In the genomic region with DNA sequence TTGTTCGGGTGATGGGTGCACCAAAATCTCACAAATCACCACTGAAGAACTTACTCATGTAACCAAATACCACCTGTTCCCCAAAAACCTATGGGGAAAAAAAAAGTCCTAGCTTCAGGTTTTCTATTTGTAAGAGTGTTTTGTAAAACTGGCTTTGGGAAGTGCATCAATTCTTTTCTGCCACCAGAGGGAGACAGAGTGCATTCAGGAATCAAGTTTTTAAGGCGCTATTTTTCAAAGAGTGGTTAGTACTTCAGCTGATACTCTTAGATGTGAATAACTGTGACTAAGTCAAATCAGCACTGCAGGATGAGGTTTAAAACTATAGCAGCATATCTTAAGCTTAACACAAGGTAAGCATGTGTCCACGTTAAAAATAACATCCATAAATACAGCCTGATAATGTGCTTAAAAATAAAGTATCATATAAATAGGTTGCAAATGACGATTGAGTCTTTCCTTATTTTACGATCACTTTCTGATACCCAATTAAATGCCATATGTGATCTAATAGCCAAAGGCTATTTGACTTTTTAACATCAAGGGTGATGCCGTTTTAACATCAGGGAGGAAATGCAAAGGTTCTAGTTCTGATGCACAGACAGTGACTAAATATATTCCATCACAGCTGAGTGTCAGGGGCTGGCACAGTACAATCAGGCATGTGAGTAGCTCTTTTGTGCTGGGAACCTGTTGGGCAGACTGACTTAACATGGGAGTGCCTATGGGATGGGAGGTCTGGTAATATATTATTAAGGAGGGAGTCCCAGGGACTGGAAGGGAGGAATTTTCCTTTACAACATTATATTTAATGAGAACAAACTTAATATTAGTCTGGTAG, we compare ENCODE assay signal across 8 cellular contexts. TPM values are rescaled to one million over a fixed set of nuclear protein-coding genes. Genes with fewer than 3 reads are reported as not detected.
A peak's percentile ranks its signal among the peaks of the same experiment; 100 is the strongest.
DNase-seq lines count a peak whose midpoint lies in the region; ATAC-seq, FAIRE-seq and TF ChIP-seq lines count a peak whose summit lies in the region.

No MANE protein-coding gene starts in this region.

- H3K79me1 ChIP-seq in H1 (ENCODE audit: low read depth, low read length) = no peaks in the 10 kb centered on the region

- H3K23ac ChIP-seq in H1 (ENCODE audit: insufficient read length) = no peak overlapping the region

- no peak overlapping the region for H2BK12ac ChIP-seq in H1 (ENCODE audit: low read depth, low read length)

- H2AFZ ChIP-seq in GM23338 (no peak overlapping the region), PC-9 (no peak overlapping the region), H1 (ENCODE audit: low read length) (no peak overlapping the region)

- H3K18ac ChIP-seq in H1 (ENCODE audit: extremely low read depth, low read length) = no peak overlapping the region

- ATAC-seq in GM23338 (no peak), GM21360 (IDR thresholded peaks at IDR 0.05; ENCODE audit: unreplicated experiment) (no peak), GM19035 (IDR thresholded peaks at IDR 0.05; ENCODE audit: unreplicated experiment) (no peak)

- H3K79me2 ChIP-seq in GM23338 (replicated peaks; ENCODE audit: insufficient read depth) (no peaks in the 10 kb centered on the region), PC-9 (ENCODE audit: low read depth) (no peaks in the 10 kb centered on the region), H1 (ENCODE audit: control insufficient read depth in 1 of 2, insufficient read depth in 2 of 2, low read length in 2 of 2) (no peaks in the 10 kb centered on the region)

- 51% methylated on average over 6 of the region's 6 CpGs; no CpG with 5 or more reads in 1 of the 2 experiments for WGBS in H1 (ENCODE audit: extremely low coverage in 1 of 2, insufficient coverage in 1 of 2, insufficient read length in 1 of 2, insufficient replicate concordance in 2 of 2, low coverage in 1 of 2, low lambda C conversion rate in 2 of 2, missing lambda C conversion rate in 1 of 2), 2 experiments

- no peak overlapping the region for H3K4ac ChIP-seq in H1 (replicated peaks; ENCODE audit: insufficient read length, low read depth, low read length)

- H3K27ac ChIP-seq in GM23338 (ENCODE audit: low read depth) (no peak overlapping the region), PC-9 (no peak overlapping the region), H1 (ENCODE audit: low read depth, low read length) (no peak overlapping the region)

- H3K9ac ChIP-seq in H1 (replicated peaks in 1 of 4; ENCODE audit: extremely low read depth in 1 of 4, low read depth in 3 of 4, low read length in 3 of 4) = no peak overlapping the region

- H3K27me3 Mint-ChIP-seq in Caco-2 (ENCODE audit: insufficient read depth, unreplicated experiment) (peaks cover 21% of the 10 kb centered on the region), GM23338 (ENCODE audit: insufficient read depth, low read depth, poor library complexity) (peaks cover 7% of the 10 kb centered on the region), mesothelial cell of epicardium (ENCODE audit: low read depth) (peaks cover 13% of the 10 kb centered on the region)

- no peaks in the 10 kb centered on the region for H3K36me3 Mint-ChIP-seq in Caco-2 (ENCODE audit: insufficient read depth, unreplicated experiment)
- no peaks in the 10 kb centered on the region for H3K36me3 Mint-ChIP-seq in GM23338 (ENCODE audit: low read depth)
- no peaks in the 10 kb centered on the region for H3K36me3 Mint-ChIP-seq in mesothelial cell of epicardium

- BruUV-seq in Caco-2 (replicated peaks; lab: Mats Ljungman, UMichigan) (no TSS peak), PC-9 (replicated peaks; lab: Mats Ljungman, UMichigan) (no TSS peak)

- H3K27me3 ChIP-seq in Caco-2 (replicated peaks; ENCODE audit: control insufficient read depth, insufficient read depth, low read length) = no peaks in the 10 kb centered on the region; the same call in 1 of the 2 replicates
- no peaks in the 10 kb centered on the region for H3K27me3 ChIP-seq in GM23338 (ENCODE audit: insufficient read depth)
- no peaks in the 10 kb centered on the region for H3K27me3 ChIP-seq in PC-9 (ENCODE audit: insufficient read depth, low read depth)
- H3K27me3 ChIP-seq in H1 (replicated peaks in 1 of 4; ENCODE audit: control insufficient read depth in 3 of 4, extremely low read depth in 1 of 4, insufficient read depth in 3 of 4, low read length in 3 of 4) = no peaks in the 10 kb centered on the region

- no peak for TF ChIP-seq EP300 in H1 (IDR thresholded peaks at IDR 0.05; ENCODE audit: borderline replicate concordance in 1 of 2, low read depth in 2 of 2, low read length in 2 of 2)

- H4K5ac ChIP-seq in H1 (ENCODE audit: insufficient read length, low read depth, low read length) = no peak overlapping the region

- H3K9me3 ChIP-seq in Caco-2 (no peaks in the 10 kb centered on the region), PC-9 (ENCODE audit: insufficient read depth, low read depth) (no peaks in the 10 kb centered on the region), H1 (ENCODE audit: insufficient read depth in 2 of 2, low read depth in 1 of 2, low read length in 1 of 2) (no peaks in the 10 kb centered on the region)

- no peak overlapping the region for H2BK15ac ChIP-seq in H1 (ENCODE audit: low read length)

- no peak overlapping the region for H4K91ac ChIP-seq in H1 (replicated peaks; ENCODE audit: insufficient read length, low read length)

- no peak overlapping the region for H2BK20ac ChIP-seq in H1 (ENCODE audit: low read length)

- no peak for TF ChIP-seq POLR2A in H1 (IDR thresholded peaks at IDR 0.05; ENCODE audit: control extremely low read depth in 1 of 2, low read depth in 2 of 2, low read length in 2 of 2)

- H3F3A ChIP-seq in GM23338 (replicated peaks; ENCODE audit: low read depth) (no peaks in the 10 kb centered on the region), PC-9 (ENCODE audit: insufficient read depth, low read depth) (peaks cover 7% of the 10 kb centered on the region; the same call in 1 of the 2 replicates)

- H3K27ac Mint-ChIP-seq in Caco-2 (ENCODE audit: unreplicated experiment) (no peak overlapping the region), GM23338 (no peak overlapping the region), mesothelial cell of epicardium (no peak overlapping the region)

- H2AK5ac ChIP-seq in H1 (ENCODE audit: low read depth, low read length) = no peak overlapping the region

- no peaks in the 10 kb centered on the region for H3K23me2 ChIP-seq in H1 (ENCODE audit: low read depth, low read length)

- no peaks in the 10 kb centered on the region for H3K9me3 Mint-ChIP-seq in Caco-2 (ENCODE audit: unreplicated experiment)
- H3K9me3 Mint-ChIP-seq in GM23338 = no peaks in the 10 kb centered on the region
- H3K9me3 Mint-ChIP-seq in mesothelial cell of epicardium = no peaks in the 10 kb centered on the region

- H3K4me2 ChIP-seq in GM23338 (no peak overlapping the region), PC-9 (no peak overlapping the region), H1 (ENCODE audit: insufficient read depth in 1 of 2, low read depth in 2 of 2, low read length in 2 of 2) (no peak overlapping the region)

- TF ChIP-seq CTCF in Caco-2 (IDR thresholded peaks at IDR 0.05; ENCODE audit: insufficient read depth in 1 of 2, low read depth in 1 of 2, low read length in 1 of 2, severe bottlenecking in 1 of 2, unreplicated experiment in 1 of 2) (peak; percentile 91 to 97), GM23338 (conservative IDR thresholded peaks at IDR 0.05; ENCODE audit: low read depth in 2 of 2) (peak; percentile 76 to 93), PC-9 (conservative IDR thresholded peaks at IDR 0.05) (peak; percentile 80), H1 (IDR thresholded peaks at IDR 0.05; ENCODE audit: control extremely low read depth in 1 of 3, insufficient read depth in 1 of 3, low read depth in 1 of 3, low read length in 3 of 3) (peak in 2 of 3 experiments; percentile 66 to 77; a peak in 3 of 4 replicates), mesothelial cell of epicardium (IDR thresholded peaks at IDR 0.05; ENCODE audit: unreplicated experiment) (peak; percentile 93)

- H3K9me2 ChIP-seq in GM23338 (ENCODE audit: insufficient read depth) = no peaks in the 10 kb centered on the region
- H3K9me2 ChIP-seq in PC-9 (ENCODE audit: insufficient read depth) = no peaks in the 10 kb centered on the region

- no peaks in the 10 kb centered on the region for H3K4me1 Mint-ChIP-seq in Caco-2 (ENCODE audit: low read depth, unreplicated experiment)
- peaks cover 29% of the 10 kb centered on the region for H3K4me1 Mint-ChIP-seq in GM23338
- H3K4me1 Mint-ChIP-seq in mesothelial cell of epicardium = peaks cover 12% of the 10 kb centered on the region

- no peak overlapping the region for H3K14ac ChIP-seq in H1 (ENCODE audit: insufficient read length)

- H3K4me3 Mint-ChIP-seq in Caco-2 (ENCODE audit: unreplicated experiment) (no peak overlapping the region), GM23338 (no peak overlapping the region), mesothelial cell of epicardium (no peak overlapping the region)

- no peak overlapping the region for H2BK120ac ChIP-seq in H1 (replicated peaks; ENCODE audit: low read depth, low read length)

- H3K36me3 ChIP-seq in Caco-2 (ENCODE audit: control insufficient read depth, insufficient read depth, low read length) (no peaks in the 10 kb centered on the region), GM23338 (ENCODE audit: insufficient read depth) (no peaks in the 10 kb centered on the region), PC-9 (ENCODE audit: low read depth) (no peaks in the 10 kb centered on the region), H1 (ENCODE audit: control insufficient read depth in 2 of 4, insufficient read depth in 4 of 4, low read length in 3 of 4) (no peaks in the 10 kb centered on the region)

- no peak overlapping the region for H4K8ac ChIP-seq in H1 (ENCODE audit: extremely low read depth, insufficient read depth, low read length)

- intact Hi-C loops in Caco-2 (cut with micrococcal nuclease; ENCODE audit: unreplicated experiment) (loop anchor here (2.0 kb wide), 1 partner anchor 247 kb away; no protein-coding TSS in a partner anchor), PC-9 (cut with micrococcal nuclease; ENCODE audit: unreplicated experiment) (loop anchor here (5.0 kb wide), 1 partner anchor 42 kb away; no protein-coding TSS in a partner anchor)

- H4K20me1 ChIP-seq in GM23338 (replicated peaks; ENCODE audit: insufficient read depth) (no peaks in the 10 kb centered on the region), PC-9 (ENCODE audit: insufficient read depth) (no peaks in the 10 kb centered on the region), H1 (replicated peaks in 1 of 2; ENCODE audit: control insufficient read depth in 1 of 2, insufficient read depth in 2 of 2, low read length in 2 of 2) (no peaks in the 10 kb centered on the region)

- H3K4me1 ChIP-seq in Caco-2 = no peaks in the 10 kb centered on the region
- peaks cover 18% of the 10 kb centered on the region for H3K4me1 ChIP-seq in GM23338 (ENCODE audit: insufficient read depth)
- peaks cover 16% of the 10 kb centered on the region for H3K4me1 ChIP-seq in PC-9 (replicated peaks; ENCODE audit: insufficient read depth)
- H3K4me1 ChIP-seq in H1 (replicated peaks in 1 of 4; ENCODE audit: control insufficient read depth in 3 of 4, insufficient read depth in 4 of 4, low read length in 3 of 4) = peaks cover 0 to 7% (median 3%) of the 10 kb centered on the region in 4 experiments; a peak in 3 of 7 replicates

- H3K56ac ChIP-seq in H1 (replicated peaks; ENCODE audit: insufficient read length, low read depth, low read length) = no peak overlapping the region

- POLR2A ChIA-PET in Caco-2 (lab: Charles Lee) (no interaction called here), PC-9 (lab: Charles Lee; ENCODE audit: unreplicated experiment) (interaction anchor here (0.6 kb wide), 1 partner anchor 819 kb away, joined by 3 read pairs; no protein-coding TSS in a partner anchor), H1 (lab: Charles Lee; ENCODE audit: partially characterized antibody) (no interaction called here)

- DNase-seq in Caco-2 (peak in 1 of 2 experiments; percentile 41), GM23338 (ENCODE audit: low spot score) (peak; percentile 76), PC-9 (no peak), H1 (ENCODE audit: low read depth in 1 of 2, low spot score in 2 of 2) (no peak), mesothelial cell of epicardium (ENCODE audit: low spot score in 2 of 2, unreplicated experiment in 2 of 2) (no peak)
- no peak for DNase-seq in activated CD4-positive, alpha-beta T cell treated with anti-CD3 and anti-CD28 coated beads, Interleukin-2, amount 50 U/mL, for 1 hour

- no peak overlapping the region for H2BK5ac ChIP-seq in H1 (ENCODE audit: low read depth, low read length)

- CTCF ChIA-PET in Caco-2 (lab: Charles Lee) (interaction anchor here (0.5 to 1.6 kb wide), 8 partner anchors 8 to 1507 kb away, joined by 3 to 5 read pairs (median 4); no protein-coding TSS in a partner anchor), PC-9 (lab: Charles Lee) (interaction anchor here (0.6 to 1.7 kb wide), 8 partner anchors 14 to 763 kb away, joined by 3 to 12 read pairs (median 6); no protein-coding TSS in a partner anchor), H1 (lab: Charles Lee; ENCODE audit: partially characterized antibody) (interaction anchor here (0.6 to 3.2 kb wide), 42 partner anchors 8 to 1350 kb away, joined by 3 to 20 read pairs (median 4); partner anchors contain the start of gene LYZL2)

- peak; percentile 49 to 59 for TF ChIP-seq RAD21 in H1 (IDR thresholded peaks at IDR 0.05 in 1 of 2, conservative IDR thresholded peaks at IDR 0.05 in 1 of 2; ENCODE audit: low read depth in 2 of 2, low read length in 2 of 2)

- FAIRE-seq in H1 (lab: Jason Lieb, UNC) = no peak

- H3K4me3 ChIP-seq in Caco-2 (ENCODE audit: low read depth, low read length) = no peak overlapping the region
- H3K4me3 ChIP-seq in GM23338 = no peak overlapping the region
- no peak overlapping the region for H3K4me3 ChIP-seq in PC-9
- no peak overlapping the region for H3K4me3 ChIP-seq in H1 (ENCODE audit: extremely low read depth in 1 of 4, insufficient read depth in 2 of 4, low read depth in 3 of 4, low read length in 4 of 4)

RNA-seq across cellular contexts. Expression of gene LYZL2, which starts 10.6 kb away (rescaled TPM):
- total RNA-seq in Caco-2 (2022) (not detected in 2 replicates), PC-9 (2021) (not detected in 2 replicates), mesothelial cell of epicardium (not detected in 3 replicates)
- not detected in 2 replicates for total RNA-seq in GM23338 (2014; rRNA removed; shearing (Covaris generic))
- polyA plus RNA-seq in GM23338 (2016; fragmentation: Nextera tagmentation; extraction: Ambion mirVana) (not detected in 2 replicates), H1 (2011; rRNA removed) (not detected in 2 replicates)
- total RNA-seq in H1 (2021; fragmentation: NEBNext Ultra II Directional; extraction: Animal tissue kit (Norgen Biotek cat#: 25700)) = not detected in 2 replicates
- polyA plus RNA-seq in H1 (2011; cell fraction: cytosol; rRNA removed) = not detected
- polyA plus RNA-seq in H1 (2011; cell fraction: nucleus; rRNA removed) = not detected
- polyA plus RNA-seq in H1 (2012, experiment 1 of 2) = not detected in 4 replicates
- not detected for polyA plus RNA-seq in H1 (2012, experiment 2 of 2)
- not detected for polyA plus RNA-seq in H1 (2013, experiment 1 of 2)
- polyA plus RNA-seq in H1 (2013, experiment 2 of 2) = not detected
- not detected in 2 replicates for polyA minus RNA-seq in H1 (2011; rRNA and poly(A)+ RNA removed)
- polyA minus RNA-seq in H1 (2011; cell fraction: cytosol; rRNA and poly(A)+ RNA removed) = not detected
- not detected for polyA minus RNA-seq in H1 (2011; cell fraction: nucleus; rRNA and poly(A)+ RNA removed)
